ENCODE assay signal across 8 cellular contexts in the genomic region with DNA sequence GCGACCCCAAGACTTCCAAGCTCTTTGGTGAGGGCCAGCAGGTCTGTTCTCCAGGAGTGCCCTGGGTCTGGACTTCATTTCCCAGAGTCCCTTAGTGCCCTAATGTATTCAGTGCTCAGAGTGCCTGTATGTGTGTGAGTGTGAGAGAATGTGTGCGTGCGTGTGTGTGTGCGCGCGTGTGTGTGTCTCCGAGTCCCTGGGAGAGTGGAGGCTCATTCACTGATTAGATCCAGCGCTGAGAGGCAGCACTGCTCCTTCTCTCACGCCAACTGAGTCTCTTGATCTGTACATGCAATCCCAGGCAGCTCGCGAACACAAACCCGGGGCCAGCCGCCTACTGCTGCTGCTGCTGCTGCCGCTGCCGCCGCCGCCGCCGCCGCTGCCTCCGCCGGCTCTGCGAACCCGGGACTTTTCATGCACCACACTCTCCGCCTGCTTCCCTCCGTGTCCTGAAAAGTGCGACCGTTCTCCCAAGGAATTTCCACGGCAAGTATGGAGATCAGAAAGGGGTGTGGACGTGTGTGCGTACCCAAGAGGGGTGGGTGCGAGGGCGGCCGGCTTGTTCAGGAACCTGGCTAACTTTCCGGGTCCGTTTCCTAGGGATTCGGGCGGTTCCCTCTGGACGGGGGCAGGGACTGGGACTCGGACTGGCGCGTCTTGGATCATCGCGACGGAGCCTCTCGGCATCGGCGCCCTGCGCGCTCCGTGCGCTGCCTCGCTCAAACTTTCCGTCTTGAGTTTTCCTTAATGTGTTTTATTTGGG. TPM values are rescaled to one million over a fixed set of nuclear protein-coding genes. Genes with fewer than 3 reads are reported as not detected.
DNase-seq lines count a peak whose midpoint lies in the region; ATAC-seq, FAIRE-seq and TF ChIP-seq lines count a peak whose summit lies in the region.
"Had no signal": no experiment of that assay in that cellular context is flagged by ENCODE, and none has a peak within 500 bp of the region (broad histone marks: within the 10 kb centered on the region; RNA-seq: fewer than 3 reads in every experiment).

A gene (plus strand): TSS at position 215 of the 763 bp plus-strand sequence.

- H3K4me3 Mint-ChIP-seq in stimulated activated effector memory CD8-positive, alpha-beta T cell treated with anti-CD3 and anti-CD28 coated beads, Interleukin-12 subunit alpha, Interleukin-12 subunit beta, amount 100 ng/mL, for 72 hours: peak within 1 kb of the TSS; percentile 86

- peaks cover 5 to 13% of the 10 kb centered on the region in 2 experiments for H4K20me1 ChIP-seq in H1 (replicated peaks in 1 of 2; ENCODE audit: control insufficient read depth in 1 of 2, insufficient read depth in 2 of 2, low read length in 2 of 2)

- no peak within 1 kb of the TSS; the same call in 1 of the 2 replicates for H2BK20ac ChIP-seq in H1 (ENCODE audit: low read length)

- peak within 1 kb of the TSS; percentile 76 for H2AFZ ChIP-seq in H1 (ENCODE audit: low read length)

- H3K4me3 ChIP-seq in H1 (ENCODE audit: extremely low read depth in 1 of 4, insufficient read depth in 2 of 4, low read depth in 3 of 4, low read length in 4 of 4) (peak within 1 kb of the TSS; percentile 66 to 96 (median 78)), lung (peak within 1 kb of the TSS; percentile 22)

- H4K91ac ChIP-seq in H1 (replicated peaks; ENCODE audit: insufficient read length, low read length): peak within 1 kb of the TSS; percentile 54

- no peak within 1 kb of the TSS for H3K4ac ChIP-seq in H1 (replicated peaks; ENCODE audit: insufficient read length, low read depth, low read length)

- H3K23me2 ChIP-seq in H1 (ENCODE audit: low read depth, low read length): peaks cover 36% of the 10 kb centered on the region

- WGBS in H1 (ENCODE audit: extremely low coverage in 1 of 2, insufficient coverage in 1 of 2, insufficient read length in 1 of 2, insufficient replicate concordance in 2 of 2, low coverage in 1 of 2, low lambda C conversion rate in 2 of 2, missing lambda C conversion rate in 1 of 2), 2 experiments: 0% methylated on average over 47 of the region's 54 CpGs; no CpG with 5 or more reads in 1 of the 2 experiments
- 1% methylated on average over 54 of the region's 54 CpGs for WGBS in lung, 2 donors

- ATAC-seq in lung (ENCODE audit: insufficient read depth, low FRiP score) (no peak), HG03045 (IDR thresholded peaks at IDR 0.05; ENCODE audit: unreplicated experiment) (no peak)
- ATAC-seq in stimulated activated effector memory CD8-positive, alpha-beta T cell treated with anti-CD3 and anti-CD28 coated beads, Interleukin-12 subunit alpha, Interleukin-12 subunit beta, amount 100 ng/mL, for 72 hours: peak; percentile 60

- no peak within 1 kb of the TSS for H2BK120ac ChIP-seq in H1 (replicated peaks; ENCODE audit: low read depth, low read length)

- H3K4me1 ChIP-seq in H1 (replicated peaks in 1 of 4; ENCODE audit: control insufficient read depth in 3 of 4, insufficient read depth in 4 of 4, low read length in 3 of 4) (peaks cover 0 to 6% (median 5%) of the 10 kb centered on the region in 4 experiments; a peak in 4 of 7 replicates), lung (ENCODE audit: control insufficient read depth in 2 of 2, insufficient read depth in 2 of 2, low read length in 2 of 2) (peaks cover 4 to 25% of the 10 kb centered on the region in 2 donors)

- peak within 1 kb of the TSS; percentile 57; the same call in 1 of the 2 replicates for H2BK5ac ChIP-seq in H1 (ENCODE audit: low read depth, low read length)

- H2BK15ac ChIP-seq in H1 (ENCODE audit: low read length): peak within 1 kb of the TSS; percentile 99; the same call in 1 of the 2 replicates

- no peak within 1 kb of the TSS for H2AK5ac ChIP-seq in H1 (ENCODE audit: low read depth, low read length)

- H3K18ac ChIP-seq in H1 (ENCODE audit: extremely low read depth, low read length): peak within 1 kb of the TSS; percentile 97

- no peak for TF ChIP-seq POLR2A in H1 (IDR thresholded peaks at IDR 0.05; ENCODE audit: control extremely low read depth in 1 of 2, low read depth in 2 of 2, low read length in 2 of 2)

- POLR2A ChIA-PET in GM10248 (lab: Yijun Ruan, JAX) (no interaction called here), H1 (lab: Charles Lee; ENCODE audit: partially characterized antibody) (interaction anchor here (0.6 to 1.4 kb wide), 12 partner anchors 10 to 227 kb away, joined by 3 to 7 read pairs (median 4); no protein-coding TSS in a partner anchor)

- peak within 1 kb of the TSS; percentile 69 for H4K5ac ChIP-seq in H1 (ENCODE audit: insufficient read length, low read depth, low read length)

- no peaks in the 10 kb centered on the region for H3K9me3 Mint-ChIP-seq in stimulated activated effector memory CD8-positive, alpha-beta T cell treated with anti-CD3 and anti-CD28 coated beads, Interleukin-12 subunit alpha, Interleukin-12 subunit beta, amount 100 ng/mL, for 72 hours

- peak within 1 kb of the TSS; percentile 78 to 96 for H3K4me2 ChIP-seq in H1 (ENCODE audit: insufficient read depth in 1 of 2, low read depth in 2 of 2, low read length in 2 of 2)

- peak; percentile 89 for FAIRE-seq in H1 (lab: Jason Lieb, UNC)
- FAIRE-seq: colon had no signal

- peaks cover 0 to 18% of the 10 kb centered on the region in 2 experiments; a peak in 2 of 4 replicates for H3K79me2 ChIP-seq in H1 (ENCODE audit: control insufficient read depth in 1 of 2, insufficient read depth in 2 of 2, low read length in 2 of 2)

- H3K27me3 ChIP-seq in H1 (replicated peaks in 1 of 4; ENCODE audit: control insufficient read depth in 3 of 4, extremely low read depth in 1 of 4, insufficient read depth in 3 of 4, low read length in 3 of 4) (peaks cover 8 to 43% (median 29%) of the 10 kb centered on the region in 4 experiments; a peak in 6 of 7 replicates), lung (ENCODE audit: control insufficient read depth, insufficient read depth) (peaks cover 4% of the 10 kb centered on the region)

- peak; percentile 36 for DNase-seq in GM10248 (ENCODE audit: extremely low spot score)
- peak; percentile 39 for DNase-seq in NCI-H2107 treated with DMSO at 0.1 percent for 48 hours (lab: John Stamatoyannopoulos, UW; ENCODE audit: unreplicated experiment)
- DNase-seq in activated CD4-positive, alpha-beta T cell treated with anti-CD3 and anti-CD28 coated beads for 4 hours: peak; percentile 19 to 28
- DNase-seq in H1 (ENCODE audit: low read depth in 1 of 2, low spot score in 2 of 2): peak in 1 of 2 experiments; percentile 80
- peak; percentile 45 for DNase-seq in lung (ENCODE audit: low spot score)
- peak; percentile 27 to 55 for DNase-seq in stimulated activated effector memory CD8-positive, alpha-beta T cell treated with anti-CD3 and anti-CD28 coated beads, Interleukin-12 subunit alpha, Interleukin-12 subunit beta, amount 100 ng/mL, for 72 hours (ENCODE audit: low spot score in 2 of 2)

- peak within 1 kb of the TSS; percentile 82; the same call in 1 of the 2 replicates for H4K8ac ChIP-seq in H1 (ENCODE audit: extremely low read depth, insufficient read depth, low read length)

- CTCF ChIA-PET in GM10248 (lab: Yijun Ruan, JAX) (no interaction called here), H1 (lab: Charles Lee; ENCODE audit: partially characterized antibody) (interaction anchor here (0.8 to 1.3 kb wide), 6 partner anchors 15 to 119 kb away, joined by 3 to 5 read pairs (median 3); no protein-coding TSS in a partner anchor)

- no peaks in the 10 kb centered on the region for H3K36me3 Mint-ChIP-seq in stimulated activated effector memory CD8-positive, alpha-beta T cell treated with anti-CD3 and anti-CD28 coated beads, Interleukin-12 subunit alpha, Interleukin-12 subunit beta, amount 100 ng/mL, for 72 hours

- peak within 1 kb of the TSS; percentile 92; the same call in 1 of the 2 replicates for H2BK12ac ChIP-seq in H1 (ENCODE audit: low read depth, low read length)

- H3K56ac ChIP-seq in H1 (replicated peaks; ENCODE audit: insufficient read length, low read depth, low read length): peak within 1 kb of the TSS; percentile 39

- H3K23ac ChIP-seq in H1 (ENCODE audit: insufficient read length): no peak within 1 kb of the TSS

- peak within 1 kb of the TSS; percentile 64 for H3K27ac Mint-ChIP-seq in stimulated activated effector memory CD8-positive, alpha-beta T cell treated with anti-CD3 and anti-CD28 coated beads, Interleukin-12 subunit alpha, Interleukin-12 subunit beta, amount 100 ng/mL, for 72 hours

- no peaks in the 10 kb centered on the region for H3K36me3 ChIP-seq in H1 (ENCODE audit: control insufficient read depth in 2 of 4, insufficient read depth in 4 of 4, low read length in 3 of 4)
- H3K36me3 ChIP-seq in lung (ENCODE audit: control insufficient read depth in 2 of 2, insufficient read depth in 2 of 2, low read length in 2 of 2): no peaks in the 10 kb centered on the region

- TF ChIP-seq CTCF in GM10248 (IDR thresholded peaks at IDR 0.05; ENCODE audit: control extremely low read depth, extremely low read depth, low read depth, missing control alignments) (peak; percentile 0), H1 (IDR thresholded peaks at IDR 0.05; ENCODE audit: control extremely low read depth in 1 of 3, insufficient read depth in 1 of 3, low read depth in 1 of 3, low read length in 3 of 3) (no peak), lung (IDR thresholded peaks at IDR 0.05; ENCODE audit: control extremely low read depth, extremely low read depth) (no peak)

- H3K79me1 ChIP-seq in H1 (ENCODE audit: low read depth, low read length): no peaks in the 10 kb centered on the region

- H3K9me3 ChIP-seq in H1 (ENCODE audit: insufficient read depth in 2 of 2, low read depth in 1 of 2, low read length in 1 of 2) (no peaks in the 10 kb centered on the region), lung (ENCODE audit: control insufficient read depth in 2 of 2, insufficient read depth in 1 of 2, low read length in 1 of 2) (peaks cover 0 to 3% of the 10 kb centered on the region in 2 donors)

- 0 out of 2 replicates have a peak within 1 kb of the TSS, but pooled peaks have one; percentile 9 for H3K27ac ChIP-seq in H1 (ENCODE audit: low read depth, low read length)
- H3K27ac ChIP-seq in lung (ENCODE audit: low read depth in 1 of 2, low read length in 1 of 2): peak within 1 kb of the TSS in 1 of 2 donors; percentile 14

- H3K4me1 Mint-ChIP-seq in stimulated activated effector memory CD8-positive, alpha-beta T cell treated with anti-CD3 and anti-CD28 coated beads, Interleukin-12 subunit alpha, Interleukin-12 subunit beta, amount 100 ng/mL, for 72 hours: peaks cover 22% of the 10 kb centered on the region

- H3K9ac ChIP-seq in H1 (replicated peaks in 1 of 4; ENCODE audit: extremely low read depth in 1 of 4, low read depth in 3 of 4, low read length in 3 of 4): peak within 1 kb of the TSS; percentile 33 to 64 (median 54); a peak in 5 of 7 replicates

- no peak for TF ChIP-seq EP300 in H1 (IDR thresholded peaks at IDR 0.05; ENCODE audit: borderline replicate concordance in 1 of 2, low read depth in 2 of 2, low read length in 2 of 2)

- no peak for TF ChIP-seq RAD21 in H1 (IDR thresholded peaks at IDR 0.05 in 1 of 2, conservative IDR thresholded peaks at IDR 0.05 in 1 of 2; ENCODE audit: low read depth in 2 of 2, low read length in 2 of 2)

- H3K14ac ChIP-seq in H1 (ENCODE audit: insufficient read length): no peak within 1 kb of the TSS

RNA-seq across cellular contexts. Expression of the gene that starts here (rescaled TPM):
- total RNA-seq in H1 (2021; fragmentation: NEBNext Ultra II Directional; extraction: Animal tissue kit (Norgen Biotek cat#: 25700)): 123 and 127 TPM in 2 replicates
- polyA plus RNA-seq in H1 (2011; rRNA removed) (160 and 165 TPM in 2 replicates), lung (10 to 100 TPM; 73.9 to 75.8 TPM)
- 144 TPM for polyA plus RNA-seq in H1 (2011; cell fraction: cytosol; rRNA removed)
- 173 TPM for polyA plus RNA-seq in H1 (2011; cell fraction: nucleus; rRNA removed)
- 101 to 164 TPM (median 152 TPM) in 4 replicates for polyA plus RNA-seq in H1 (2012, experiment 1 of 2)
- 105 TPM for polyA plus RNA-seq in H1 (2012, experiment 2 of 2)
- polyA plus RNA-seq in H1 (2013, experiment 1 of 2): 93.4 TPM
- 89.5 TPM for polyA plus RNA-seq in H1 (2013, experiment 2 of 2)
- 86.4 and 97.4 TPM in 2 replicates for polyA minus RNA-seq in H1 (2011; rRNA and poly(A)+ RNA removed)
- 44.8 TPM for polyA minus RNA-seq in H1 (2011; cell fraction: cytosol; rRNA and poly(A)+ RNA removed)
- 86.8 TPM for polyA minus RNA-seq in H1 (2011; cell fraction: nucleus; rRNA and poly(A)+ RNA removed)
- 10 to 100 TPM; 44.9 to 65.2 TPM for total RNA-seq in lung
